ENCODE assay signal across 11 cellular contexts in the genomic region with DNA sequence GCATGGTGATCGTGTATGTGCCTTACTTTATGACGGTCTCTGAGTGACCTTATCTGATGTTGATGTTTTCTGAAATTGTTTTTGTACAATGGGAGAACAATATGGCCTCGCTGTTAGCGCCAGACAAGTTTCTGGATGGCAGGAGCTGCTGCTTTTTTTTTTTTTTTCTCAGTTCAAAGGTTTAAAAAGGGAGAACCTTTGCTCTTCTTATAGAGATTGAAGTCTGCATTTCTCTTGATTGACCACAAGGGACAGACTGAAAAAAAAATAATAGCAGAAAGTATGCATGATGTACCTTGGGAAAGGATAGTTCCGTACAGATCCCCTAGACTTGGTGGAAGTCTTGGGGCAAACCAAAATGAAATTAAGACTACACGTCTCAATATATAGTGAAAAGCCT. TPM values are rescaled to one million over a fixed set of nuclear protein-coding genes. Genes with fewer than 3 reads are reported as not detected.
DNase-seq lines count a peak whose midpoint lies in the region; ATAC-seq and TF ChIP-seq lines count a peak whose summit lies in the region.
"Not testable (repeated sequence)": the region's sequence is repeated elsewhere in the genome, so short reads cannot be mapped to it uniquely, and the experiment has no call there.
"Had no signal": no experiment of that assay in that cellular context is flagged by ENCODE, and none has a peak within 500 bp of the region (broad histone marks: within the 10 kb centered on the region; RNA-seq: fewer than 3 reads in every experiment).

No MANE protein-coding gene starts in this region.

- H3K4me3 ChIP-seq in AG10803 (ENCODE audit: low read length), result not testable (repeated sequence)

- not testable (repeated sequence) for DNase-seq in AG10803 (ENCODE audit: low read depth); WTC11 (ENCODE audit: low spot score); neural crest cell (ENCODE audit: low read depth, low spot score); type B pancreatic cell (ENCODE audit: extremely low spot score, unreplicated experiment)
- DNase-seq in H4 (ENCODE audit: low spot score), result peak; percentile 15
- peak; percentile 16 for DNase-seq in NAMALWA (ENCODE audit: low spot score)
- DNase-seq in dedifferentiated amniotic fluid mesenchymal stem cell (ENCODE audit: extremely low spot score), result peak; percentile 12
- peak; percentile 0 for DNase-seq in inferior parietal cortex (ENCODE audit: extremely low spot score)

- TF ChIP-seq CTCF in AG10803 (conservative IDR thresholded peaks at IDR 0.05; ENCODE audit: low read length) (peak; percentile 18), neural crest cell (conservative IDR thresholded peaks at IDR 0.05) (peak; percentile 37), type B pancreatic cell (conservative IDR thresholded peaks at IDR 0.05) (peak; percentile 47)
- TF ChIP-seq CTCF in WTC11 (IDR thresholded peaks at IDR 0.05), result not testable (repeated sequence)

- not testable (repeated sequence) for H3K9me3 Mint-ChIP-seq in WTC11, neural crest cell, type B pancreatic cell

- POLR2A ChIA-PET in WTC11 (lab: Charles Lee), result not testable (repeated sequence)

- not testable (repeated sequence) for H3K27me3 Mint-ChIP-seq in WTC11 (ENCODE audit: low read depth); neural crest cell (ENCODE audit: low read depth); type B pancreatic cell

- H3K36me3 Mint-ChIP-seq in WTC11; neural crest cell (ENCODE audit: low read depth); type B pancreatic cell: not testable (repeated sequence)

- CTCF ChIA-PET in WTC11 (lab: Charles Lee), result not testable (repeated sequence)

- not testable (repeated sequence) for H3K4me3 Mint-ChIP-seq in WTC11, neural crest cell, type B pancreatic cell

- 0 out of 2 replicates have a peak, but pooled peaks have one; percentile 2 for ATAC-seq in WTC11

- not testable (repeated sequence) for H3K4me1 Mint-ChIP-seq in WTC11; neural crest cell; type B pancreatic cell (ENCODE audit: unreplicated experiment)

- H3K27ac Mint-ChIP-seq in WTC11; neural crest cell (ENCODE audit: unreplicated experiment); type B pancreatic cell: not testable (repeated sequence)

RNA-seq across cellular contexts. Expression of a gene that starts 5.2 kb away (rescaled TPM):
- 1.9 and 2.7 TPM in 2 replicates for total RNA-seq in H4 (2014; rRNA removed; shearing (Covaris generic))
- total RNA-seq in WTC11 (2021), result 0.15 to 0.21 TPM (median 0.21 TPM) in 3 replicates
- total RNA-seq in neural crest cell, result 0.09 and 0.11 TPM in 2 replicates
- total RNA-seq in type B pancreatic cell (ENCODE audit: low replicate concordance), result 3.5 and 9.3 TPM in 2 replicates
- total RNA-seq: G401 had no signal

RNA-seq across cellular contexts. Expression of a gene that starts 43.9 kb away (rescaled TPM):
- not detected in 2 replicates for total RNA-seq in H4 (2014; rRNA removed; shearing (Covaris generic))
- total RNA-seq in WTC11 (2021), result 2.4 to 3.0 TPM (median 2.9 TPM) in 3 replicates
- not detected in 2 replicates for total RNA-seq in neural crest cell
- 0.17 and 1.6 TPM in 2 replicates for total RNA-seq in type B pancreatic cell (ENCODE audit: low replicate concordance)
- total RNA-seq: CD4-positive, alpha-beta memory T cell; G401; SJCRH30 had no signal
